In the genomic region with DNA sequence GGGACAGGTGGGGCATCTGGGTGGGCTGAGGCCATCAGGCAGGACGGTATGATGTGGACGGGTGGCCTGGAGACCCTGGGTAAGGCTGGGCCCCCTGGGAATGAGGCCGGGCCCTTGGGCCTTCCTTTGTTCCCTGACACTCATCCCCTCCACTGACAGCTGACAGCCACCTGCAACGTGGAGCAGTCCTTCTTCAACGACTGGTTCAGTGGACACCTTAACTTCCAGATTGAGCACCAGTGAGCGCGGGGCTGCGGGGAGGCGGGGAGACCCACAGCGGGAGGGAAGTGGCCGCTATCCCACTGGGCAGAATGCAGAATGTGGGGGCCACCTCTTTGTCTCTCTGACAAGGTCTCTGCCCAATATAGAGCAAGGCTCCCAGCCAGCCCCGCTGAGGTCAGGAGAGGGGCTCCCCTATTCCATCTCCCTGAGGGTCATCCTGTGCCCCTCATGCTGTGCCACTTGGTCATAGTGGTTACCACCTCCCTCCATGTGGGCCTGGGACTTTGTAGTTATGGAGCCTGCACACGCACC, we compare ENCODE assay signal across 20 cellular contexts. TPM values are rescaled to one million over a fixed set of nuclear protein-coding genes. Genes with fewer than 3 reads are reported as not detected.
DNase-seq lines count a peak whose midpoint lies in the region; ATAC-seq, FAIRE-seq and TF ChIP-seq lines count a peak whose summit lies in the region.
"Had no signal": no experiment of that assay in that cellular context is flagged by ENCODE, and none has a peak within 500 bp of the region (broad histone marks: within the 10 kb centered on the region; RNA-seq: fewer than 3 reads in every experiment).

No MANE protein-coding gene starts in this region.

- in situ Hi-C loops in GM12878 (cut with MboI) (no loop called here), transverse colon (cut with MboI; ENCODE audit: low pct_ligation_motif_present in 1 of 4, low pct_unique_long_range_greater_than_20kb in 1 of 4, low sequenced_read_pairs in 3 of 4) (loop anchor here in 2 of 4 donors (25.0 kb wide), 1 partner anchor 449 kb away; no protein-coding TSS in a partner anchor)

- H4K20me1 ChIP-seq in GM12878 (ENCODE audit: control insufficient read depth, insufficient read depth), result no peaks in the 10 kb centered on the region

- H2BK120ac ChIP-seq in mesenchymal stem cell (ENCODE audit: low read depth, low read length), result no peak overlapping the region

- WGBS in right cardiac atrium, result 90% methylated on average over 13 of the region's 13 CpGs
- WGBS in GM12878 (ENCODE audit: insufficient coverage, insufficient replicate concordance, low lambda C conversion rate, missing lambda C conversion rate), result 67% methylated on average over 13 of the region's 13 CpGs
- WGBS in mesenchymal stem cell, result 95% methylated on average over 13 of the region's 13 CpGs
- WGBS in transverse colon (ENCODE audit: low coverage in 1 of 2), 2 donors, result 90% methylated on average over 13 of the region's 13 CpGs; no CpG with 5 or more reads in 1 of the 2 donors

- no peak overlapping the region for H2BK15ac ChIP-seq in mesenchymal stem cell (ENCODE audit: low read depth, poor library complexity, severe bottlenecking)

- H3K27me3 ChIP-seq in right cardiac atrium (ENCODE audit: control insufficient read depth, insufficient read depth), result no peaks in the 10 kb centered on the region
- no peaks in the 10 kb centered on the region for H3K27me3 ChIP-seq in right atrium auricular region
- no peaks in the 10 kb centered on the region for H3K27me3 ChIP-seq in GM12878 (replicated peaks in 1 of 2; ENCODE audit: control insufficient read depth in 2 of 2, insufficient read depth in 2 of 2, low read length in 1 of 2)
- H3K27me3 ChIP-seq in mesenchymal stem cell (ENCODE audit: control insufficient read depth in 1 of 2, insufficient read depth in 1 of 2, low read length in 2 of 2), result no peaks in the 10 kb centered on the region
- no peaks in the 10 kb centered on the region for H3K27me3 ChIP-seq in transverse colon

- peaks cover 5% of the 10 kb centered on the region for H3K79me1 ChIP-seq in mesenchymal stem cell (replicated peaks; ENCODE audit: low read length, poor library complexity, severe bottlenecking)

- H3K14ac ChIP-seq in mesenchymal stem cell (ENCODE audit: low read length in 2 of 2), result no peak overlapping the region

- intact Hi-C loops in right cardiac atrium (cut with DNase I), result loop anchor here in 1 of 4 donors (10.0 kb wide), 1 partner anchor 49 kb away; a partner anchor contains a TSS
- intact Hi-C loops in GM12878 (cut with micrococcal nuclease; ENCODE audit: unreplicated experiment), result no loop called here
- intact Hi-C loops in transverse colon (cut with DNase I; ENCODE audit: low total_unique reads), result no loop called here

- CTCF ChIA-PET in GM12878 (lab: Yijun Ruan, JAX), result no interaction called here

- H3K4me2 ChIP-seq in GM12878 (ENCODE audit: control insufficient read depth, insufficient read depth) (no peak overlapping the region), mesenchymal stem cell (ENCODE audit: low read length, poor library complexity, severe bottlenecking) (no peak overlapping the region)

- H3K9ac ChIP-seq in GM12878 (ENCODE audit: control insufficient read depth, insufficient read depth, low read length), result no peak overlapping the region
- no peak overlapping the region for H3K9ac ChIP-seq in mesenchymal stem cell (ENCODE audit: low read length)
- H3K9ac ChIP-seq: GM23248 had no signal

- H3K4me1 ChIP-seq in right cardiac atrium (ENCODE audit: control insufficient read depth, insufficient read depth, low read length), result peaks cover 6% of the 10 kb centered on the region
- H3K4me1 ChIP-seq in right atrium auricular region, result peaks cover 0 to 23% of the 10 kb centered on the region in 2 donors
- H3K4me1 ChIP-seq in GM12878 (ENCODE audit: control insufficient read depth, insufficient read depth, low read length), result no peaks in the 10 kb centered on the region
- H3K4me1 ChIP-seq in mesenchymal stem cell (ENCODE audit: control insufficient read depth, insufficient read depth, low read depth, low read length), result peaks cover 5% of the 10 kb centered on the region
- no peaks in the 10 kb centered on the region for H3K4me1 ChIP-seq in transverse colon

- H2AK5ac ChIP-seq in mesenchymal stem cell (ENCODE audit: low read length, severe bottlenecking), result no peak overlapping the region

- no peak for ATAC-seq in right cardiac atrium
- ATAC-seq in GM12878, result no peak

- H3K27ac ChIP-seq in right cardiac atrium (ENCODE audit: low read length), result no peak overlapping the region
- H3K27ac ChIP-seq in right atrium auricular region, result no peak overlapping the region
- no peak overlapping the region for H3K27ac ChIP-seq in GM12878 (ENCODE audit: control insufficient read depth, insufficient read depth)
- no peak overlapping the region for H3K27ac ChIP-seq in mesenchymal stem cell (ENCODE audit: low read length, poor library complexity, severe bottlenecking)
- H3K27ac ChIP-seq in transverse colon, result no peak overlapping the region
- H3K27ac ChIP-seq: C4-2B, GM23248 had no signal

- no peak overlapping the region for H3K4me3 ChIP-seq in right cardiac atrium (ENCODE audit: low read length)
- H3K4me3 ChIP-seq in right atrium auricular region, result no peak overlapping the region
- H3K4me3 ChIP-seq in GM12878, result no peak overlapping the region
- no peak overlapping the region for H3K4me3 ChIP-seq in mesenchymal stem cell (ENCODE audit: insufficient read depth in 1 of 2, low read depth in 1 of 2, low read length in 2 of 2)
- H3K4me3 ChIP-seq in transverse colon, result no peak overlapping the region
- H3K4me3 ChIP-seq: GM23248 had no signal

- SMC1A ChIA-PET in GM12878 (lab: Charles Lee; ENCODE audit: uncharacterized antibody, unreplicated experiment), result no interaction called here

- POLR2A ChIA-PET in GM12878 (lab: Charles Lee), result no interaction called here

- H4K91ac ChIP-seq in mesenchymal stem cell (ENCODE audit: low read length), result no peak overlapping the region

- TF ChIP-seq CTCF in right atrium auricular region (IDR thresholded peaks at IDR 0.05) (no peak), GM12878 (IDR thresholded peaks at IDR 0.05 in 2 of 3, conservative IDR thresholded peaks at IDR 0.05 in 1 of 3; ENCODE audit: control insufficient read depth in 2 of 3, extremely low read depth in 1 of 3, insufficient read depth in 1 of 3, low read depth in 3 of 3, low read length in 3 of 3) (no peak), transverse colon (IDR thresholded peaks at IDR 0.05) (no peak)

- no peak overlapping the region for H2BK5ac ChIP-seq in mesenchymal stem cell (ENCODE audit: low read depth, low read length, poor library complexity, severe bottlenecking)

- H2AFZ ChIP-seq in GM12878 (ENCODE audit: control insufficient read depth, low read depth, low read length) (no peak overlapping the region), mesenchymal stem cell (ENCODE audit: low read depth, low read length) (no peak overlapping the region)
- H2AFZ ChIP-seq: GM23248 had no signal

- H4K8ac ChIP-seq in mesenchymal stem cell (ENCODE audit: low read length), result peak overlapping the region; percentile 32

- H3K9me3 ChIP-seq in right cardiac atrium (ENCODE audit: control insufficient read depth, low read length) (no peaks in the 10 kb centered on the region), right atrium auricular region (no peaks in the 10 kb centered on the region), GM12878 (replicated peaks; ENCODE audit: control insufficient read depth, insufficient read depth, low read length) (no peaks in the 10 kb centered on the region), mesenchymal stem cell (ENCODE audit: control insufficient read depth, low read length) (no peaks in the 10 kb centered on the region), transverse colon (no peaks in the 10 kb centered on the region)
- H3K9me3 ChIP-seq: Caco-2 had no signal

- H3K4ac ChIP-seq in mesenchymal stem cell (ENCODE audit: low read depth in 1 of 2, low read length in 2 of 2), result no peak overlapping the region

- H3K36me3 ChIP-seq in right atrium auricular region (no peaks in the 10 kb centered on the region), GM12878 (ENCODE audit: control insufficient read depth in 2 of 2, insufficient read depth in 2 of 2, low read length in 1 of 2) (peaks cover 18 to 21% of the 10 kb centered on the region in 2 experiments), mesenchymal stem cell (ENCODE audit: control insufficient read depth in 1 of 2, insufficient read depth in 2 of 2, low read depth in 1 of 2, low read length in 2 of 2) (peaks cover 56 to 71% of the 10 kb centered on the region in 2 experiments), transverse colon (no peaks in the 10 kb centered on the region)

- DNase-seq in right cardiac atrium (peak in 2 of 3 donors; percentile 29 to 57), right atrium auricular region (ENCODE audit: low spot score) (no peak), GM12878 (ENCODE audit: low read depth, low spot score) (no peak), mesenchymal stem cell (no peak), NOMO-1 treated with dmso at 0.1 percent for 144 hours (lab: John Stamatoyannopoulos, UW; ENCODE audit: unreplicated experiment) (no peak), transverse colon (no peak), RPMI8226 (no peak)
- DNase-seq: AML-193; Caco-2; CD4-positive, alpha-beta T cell; GM23248; HCEC 1CT had no signal

- no peaks in the 10 kb centered on the region for H3K79me2 ChIP-seq in GM12878 (ENCODE audit: control insufficient read depth, insufficient read depth, low read length)

- peak; percentile 13; the same call in 1 of the 2 replicates for TF ChIP-seq POLR2A in GM12878 (IDR thresholded peaks at IDR 0.05; ENCODE audit: low read depth, low read length)
- TF ChIP-seq POLR2A in transverse colon (IDR thresholded peaks at IDR 0.05), result no peak

- RAD21 ChIA-PET in GM12878 (lab: Charles Lee; ENCODE audit: unreplicated experiment), result no interaction called here

- TF ChIP-seq EP300 in GM12878 (IDR thresholded peaks at IDR 0.05; ENCODE audit: borderline replicate concordance in 1 of 2, control insufficient read depth in 1 of 2, low read depth in 2 of 2, low read length in 2 of 2) (no peak), transverse colon (IDR thresholded peaks at IDR 0.05; ENCODE audit: low read depth) (no peak)

- no peak for FAIRE-seq in GM12878 (lab: Jason Lieb, UNC)
- FAIRE-seq: A204.1, D721Med, G401.6, GM12892, GM18507, H54 had no signal

- no peak overlapping the region for H3K23ac ChIP-seq in mesenchymal stem cell (ENCODE audit: low read length in 2 of 2)

- no peak overlapping the region for H2BK12ac ChIP-seq in mesenchymal stem cell (ENCODE audit: low read length in 2 of 2)

- no peak overlapping the region for H3K18ac ChIP-seq in mesenchymal stem cell (ENCODE audit: low read depth in 1 of 2, low read length in 2 of 2)

- TF ChIP-seq RAD21 in GM12878 (IDR thresholded peaks at IDR 0.05; ENCODE audit: insufficient read depth, low read depth, low read length), result no peak

- no TSS peak for BruUV-seq in GM12878 (replicated peaks; lab: Mats Ljungman, UMichigan)

RNA-seq across cellular contexts. Expression of a gene that starts 27.7 kb away (rescaled TPM):
- total RNA-seq in right cardiac atrium, result 10 to 100 TPM; 37.5 to 50.1 (median 42.5) TPM
- polyA plus RNA-seq in right cardiac atrium, result 43.1 TPM
- 10 to 100 TPM; 48.7 to 93.0 TPM for total RNA-seq in right atrium auricular region
- total RNA-seq in GM12878 (2013; cell fraction: nucleolus; rRNA removed), result 30.8 and 34.8 TPM in 2 replicates
- 7.2 and 9.3 TPM in 2 replicates for total RNA-seq in GM12878 (2014; rRNA removed)
- total RNA-seq in GM12878 (2014; rRNA removed; fragmentation: Illumina TruSeq; extraction: Trizol), result 2.3 and 3.2 TPM in 2 replicates
- total RNA-seq in GM12878 (2021), result 5.7 and 7.7 TPM in 2 replicates
- polyA plus RNA-seq in GM12878 (2011; ENCODE audit: low read depth), result 2.6 TPM
- polyA plus RNA-seq in GM12878 (2011; rRNA removed), result 3.9 and 7.5 TPM in 2 replicates
- polyA plus RNA-seq in GM12878 (2011; cell fraction: cytosol; rRNA removed), result 8.7 and 13.3 TPM in 2 replicates
- 80.2 and 98.8 TPM in 2 replicates for polyA plus RNA-seq in GM12878 (2011; cell fraction: nucleus; rRNA removed)
- polyA plus RNA-seq in GM12878 (2012), result 6.8 and 7.1 TPM in 2 replicates
- 2.3 and 4.2 TPM in 2 replicates for polyA plus RNA-seq in GM12878 (2014; fragmentation: Illumina TruSeq; extraction: Trizol)
- polyA plus RNA-seq in GM12878 (2014; fragmentation: Nextera tagmentation; extraction: Ambion mirVana), result under 1 TPM; 0.23 to 0.44 TPM
- polyA plus RNA-seq in GM12878 (2014; rRNA removed), result 6.8 and 8.1 TPM in 2 replicates
- polyA plus RNA-seq in GM12878 (2016; fragmentation: Nextera tagmentation; extraction: Ambion mirVana), result 1 to 10 TPM; 1.4 to 4.2 TPM
- polyA minus RNA-seq in GM12878 (2011; rRNA and poly(A)+ RNA removed), result 4.1 and 9.9 TPM in 2 replicates
- polyA minus RNA-seq in GM12878 (2011; cell fraction: cytosol; rRNA and poly(A)+ RNA removed), result 4.9 and 6.8 TPM in 2 replicates
- 6.8 and 9.2 TPM in 2 replicates for polyA minus RNA-seq in GM12878 (2011; cell fraction: nucleus; rRNA and poly(A)+ RNA removed)
- 65.4 TPM for polyA plus RNA-seq in mesenchymal stem cell (2013, experiment 1 of 2)
- polyA plus RNA-seq in mesenchymal stem cell (2013, experiment 2 of 2), result 66.5 TPM
- total RNA-seq in transverse colon, result 10 to 100 TPM; 19.5 to 96.9 (median 31.6) TPM

RNA-seq across cellular contexts. Expression of a gene that starts 35.5 kb away (rescaled TPM):
- total RNA-seq in right cardiac atrium (10 to 100 TPM; 16.4 to 38.1 (median 31.1) TPM), right atrium auricular region (10 to 100 TPM in 1 of 2 donors, 1 to 10 TPM in 1; 5.1 to 10.2 TPM), GM12878 (2014; rRNA removed) (156 and 158 TPM in 2 replicates), GM12878 (2014; rRNA removed; fragmentation: Illumina TruSeq; extraction: Trizol) (142 and 152 TPM in 2 replicates), GM12878 (2021) (294 and 315 TPM in 2 replicates), transverse colon (10 to 100 TPM in 1 of 4 donors, 1 to 10 TPM in 3; 2.7 to 28.8 (median 3.9) TPM)
- polyA plus RNA-seq in right cardiac atrium (30.6 TPM), GM12878 (2011; rRNA removed) (165 and 313 TPM in 2 replicates), GM12878 (2014; fragmentation: Illumina TruSeq; extraction: Trizol) (312 and 333 TPM in 2 replicates), GM12878 (2014; fragmentation: Nextera tagmentation; extraction: Ambion mirVana) (1 to 10 TPM; 3.3 to 6.4 TPM), GM12878 (2014; rRNA removed) (188 and 204 TPM in 2 replicates), GM12878 (2016; fragmentation: Nextera tagmentation; extraction: Ambion mirVana) (10 to 100 TPM; 92.1 to 92.7 TPM)
- 213 and 225 TPM in 2 replicates for total RNA-seq in GM12878 (2013; cell fraction: nucleolus; rRNA removed)
- polyA plus RNA-seq in GM12878 (2011; ENCODE audit: low read depth), result 88.1 TPM
- polyA plus RNA-seq in GM12878 (2011; cell fraction: cytosol; rRNA removed), result 385 and 386 TPM in 2 replicates
- polyA plus RNA-seq in GM12878 (2011; cell fraction: nucleus; rRNA removed), result 355 and 386 TPM in 2 replicates
- 145 and 173 TPM in 2 replicates for polyA plus RNA-seq in GM12878 (2012)
- polyA minus RNA-seq in GM12878 (2011; rRNA and poly(A)+ RNA removed), result 615 and 704 TPM in 2 replicates
- polyA minus RNA-seq in GM12878 (2011; cell fraction: cytosol; rRNA and poly(A)+ RNA removed), result 158 and 174 TPM in 2 replicates
- 88.4 and 155 TPM in 2 replicates for polyA minus RNA-seq in GM12878 (2011; cell fraction: nucleus; rRNA and poly(A)+ RNA removed)
- 1,185 TPM for polyA plus RNA-seq in mesenchymal stem cell (2013, experiment 1 of 2)
- 1,187 TPM for polyA plus RNA-seq in mesenchymal stem cell (2013, experiment 2 of 2)
- total RNA-seq: HT-29 had no signal

RNA-seq across cellular contexts. Expression of a gene that starts 46.8 kb away (rescaled TPM):
- total RNA-seq in right cardiac atrium (10 to 100 TPM; 41.3 to 45.7 (median 43.3) TPM), right atrium auricular region (10 to 100 TPM; 21.8 to 28.4 TPM), GM12878 (2014; rRNA removed) (38.9 and 44.1 TPM in 2 replicates), GM12878 (2014; rRNA removed; fragmentation: Illumina TruSeq; extraction: Trizol) (37.5 and 42.3 TPM in 2 replicates), GM12878 (2021) (45.5 and 49.2 TPM in 2 replicates), transverse colon (10 to 100 TPM in 1 of 4 donors, 1 to 10 TPM in 3; 2.2 to 13.8 (median 3.7) TPM)
- polyA plus RNA-seq in right cardiac atrium (27.6 TPM), GM12878 (2011; rRNA removed) (69.1 and 73.9 TPM in 2 replicates), GM12878 (2014; fragmentation: Illumina TruSeq; extraction: Trizol) (39.1 and 47.2 TPM in 2 replicates), GM12878 (2014; fragmentation: Nextera tagmentation; extraction: Ambion mirVana) (10 to 100 TPM in 1 of 2 experiments, 1 to 10 TPM in 1; 8.8 to 14.6 TPM), GM12878 (2014; rRNA removed) (32.7 and 34.6 TPM in 2 replicates), GM12878 (2016; fragmentation: Nextera tagmentation; extraction: Ambion mirVana) (10 to 100 TPM; 47.7 to 49.5 TPM)
- total RNA-seq in GM12878 (2013; cell fraction: nucleolus; rRNA removed), result 70.4 and 77.9 TPM in 2 replicates
- polyA plus RNA-seq in GM12878 (2011; ENCODE audit: low read depth), result 9.2 TPM
- polyA plus RNA-seq in GM12878 (2011; cell fraction: cytosol; rRNA removed), result 58.3 and 63.7 TPM in 2 replicates
- 41.9 and 45.9 TPM in 2 replicates for polyA plus RNA-seq in GM12878 (2011; cell fraction: nucleus; rRNA removed)
- 13.8 and 20.9 TPM in 2 replicates for polyA plus RNA-seq in GM12878 (2012)
- 79.7 and 106 TPM in 2 replicates for polyA minus RNA-seq in GM12878 (2011; rRNA and poly(A)+ RNA removed)
- 32.2 and 57.0 TPM in 2 replicates for polyA minus RNA-seq in GM12878 (2011; cell fraction: cytosol; rRNA and poly(A)+ RNA removed)
- 33.6 and 63.5 TPM in 2 replicates for polyA minus RNA-seq in GM12878 (2011; cell fraction: nucleus; rRNA and poly(A)+ RNA removed)
- 262 TPM for polyA plus RNA-seq in mesenchymal stem cell (2013, experiment 1 of 2)
- 260 TPM for polyA plus RNA-seq in mesenchymal stem cell (2013, experiment 2 of 2)

RNA-seq across cellular contexts. Expression of a gene that starts 53.8 kb away (rescaled TPM):
- total RNA-seq in right cardiac atrium (10 to 100 TPM; 12.0 to 18.9 (median 14.9) TPM), right atrium auricular region (10 to 100 TPM in 1 of 2 donors, 1 to 10 TPM in 1; 4.3 to 16.8 TPM), GM12878 (2014; rRNA removed) (not detected in 2 replicates), GM12878 (2014; rRNA removed; fragmentation: Illumina TruSeq; extraction: Trizol) (not detected in 2 replicates), GM12878 (2021) (0.11 TPM in 1 of 2 replicates, not detected in the other), transverse colon (1 to 10 TPM; 1.2 to 7.6 (median 5.9) TPM)
- polyA plus RNA-seq in right cardiac atrium (9.7 TPM), GM12878 (2011; rRNA removed) (not detected in 2 replicates), GM12878 (2014; fragmentation: Illumina TruSeq; extraction: Trizol) (not detected in 2 replicates), GM12878 (2014; fragmentation: Nextera tagmentation; extraction: Ambion mirVana) (not detected), GM12878 (2014; rRNA removed) (0.04 TPM in 1 of 2 replicates, not detected in the other), GM12878 (2016; fragmentation: Nextera tagmentation; extraction: Ambion mirVana) (not detected)
- total RNA-seq in GM12878 (2013; cell fraction: nucleolus; rRNA removed), result not detected in 2 replicates
- polyA plus RNA-seq in GM12878 (2011; ENCODE audit: low read depth), result not detected
- 0.04 TPM in 1 of 2 replicates, not detected in the other for polyA plus RNA-seq in GM12878 (2011; cell fraction: cytosol; rRNA removed)
- polyA plus RNA-seq in GM12878 (2011; cell fraction: nucleus; rRNA removed), result not detected in 2 replicates
- polyA plus RNA-seq in GM12878 (2012), result 0.07 TPM in 1 of 2 replicates, not detected in the other
- not detected in 2 replicates for polyA minus RNA-seq in GM12878 (2011; rRNA and poly(A)+ RNA removed)
- 1.1 TPM in 1 of 2 replicates, not detected in the other for polyA minus RNA-seq in GM12878 (2011; cell fraction: cytosol; rRNA and poly(A)+ RNA removed)
- not detected in 2 replicates for polyA minus RNA-seq in GM12878 (2011; cell fraction: nucleus; rRNA and poly(A)+ RNA removed)
- polyA plus RNA-seq in mesenchymal stem cell (2013, experiment 1 of 2), result 10.9 TPM
- polyA plus RNA-seq in mesenchymal stem cell (2013, experiment 2 of 2), result 10.4 TPM
- total RNA-seq: CD4-positive, alpha-beta T cell had no signal

Comparison
In these comparisons a context has a peak if more than half of its experiments do, and no peak if none do; other contexts are left out.
1. DNase-seq: peak in right cardiac atrium (2 of 3); none in right atrium auricular region (single experiment), GM12878 (single experiment), mesenchymal stem cell (single experiment), NOMO-1 treated with dmso at 0.1 percent for 144 hours (single experiment), transverse colon (single experiment) and RPMI8226 (single experiment).